Comparison of ENCODE assay signal across 1 cellular context in the genomic region with DNA sequence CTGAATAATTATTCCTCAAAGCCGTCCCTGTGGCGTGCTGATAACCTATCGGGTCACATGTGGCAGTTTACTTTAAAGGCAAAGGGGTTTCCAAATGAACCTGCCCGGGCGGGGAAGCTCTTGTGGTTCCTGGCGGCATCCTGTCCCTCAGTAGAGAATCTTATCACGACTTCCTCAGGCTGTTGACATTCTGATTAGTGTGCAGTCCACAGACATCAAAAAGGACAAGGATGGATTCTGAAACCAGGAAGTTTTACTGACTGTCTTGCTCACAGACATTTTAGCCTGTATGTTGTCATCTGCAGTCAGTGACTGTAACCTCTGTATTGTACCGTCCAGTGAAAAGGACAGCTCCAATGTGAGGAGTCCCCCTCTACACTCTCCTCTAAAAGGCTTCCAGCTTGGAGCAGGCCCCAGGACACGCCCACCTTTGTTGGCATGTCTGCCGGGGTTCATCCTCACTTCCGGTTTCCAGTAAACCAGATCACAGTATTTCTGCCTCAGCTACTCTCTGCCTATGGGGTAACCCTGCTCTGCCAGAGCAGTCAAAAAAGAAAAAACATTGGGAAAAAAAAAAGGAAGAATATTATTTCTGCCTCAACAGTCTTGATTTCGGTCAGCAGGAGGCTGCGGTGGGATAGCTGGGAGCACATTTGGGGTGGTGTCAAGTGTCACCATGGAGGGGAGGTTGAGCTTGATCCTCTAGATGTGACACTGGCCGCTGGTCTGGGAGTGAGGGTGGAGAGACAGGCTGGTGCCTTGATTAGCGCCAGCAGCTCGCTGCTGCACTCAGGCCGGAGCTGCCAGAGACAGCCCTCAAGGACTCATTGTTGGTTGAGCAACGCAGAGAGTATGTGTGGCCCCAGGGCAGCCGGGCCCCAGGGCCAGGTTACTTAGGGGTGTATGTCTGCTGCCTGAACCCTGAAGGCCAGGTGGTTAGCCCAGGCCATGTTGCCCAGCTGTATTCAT.
TF ChIP-seq lines count a peak whose summit lies in the region.

No MANE protein-coding gene starts in this region.

TF ChIP-seq in GM12878, 131 proteins besides CTCF, POLR2A, EP300 and RAD21 (continued from another document):
- TF ChIP-seq, protein P1, sequence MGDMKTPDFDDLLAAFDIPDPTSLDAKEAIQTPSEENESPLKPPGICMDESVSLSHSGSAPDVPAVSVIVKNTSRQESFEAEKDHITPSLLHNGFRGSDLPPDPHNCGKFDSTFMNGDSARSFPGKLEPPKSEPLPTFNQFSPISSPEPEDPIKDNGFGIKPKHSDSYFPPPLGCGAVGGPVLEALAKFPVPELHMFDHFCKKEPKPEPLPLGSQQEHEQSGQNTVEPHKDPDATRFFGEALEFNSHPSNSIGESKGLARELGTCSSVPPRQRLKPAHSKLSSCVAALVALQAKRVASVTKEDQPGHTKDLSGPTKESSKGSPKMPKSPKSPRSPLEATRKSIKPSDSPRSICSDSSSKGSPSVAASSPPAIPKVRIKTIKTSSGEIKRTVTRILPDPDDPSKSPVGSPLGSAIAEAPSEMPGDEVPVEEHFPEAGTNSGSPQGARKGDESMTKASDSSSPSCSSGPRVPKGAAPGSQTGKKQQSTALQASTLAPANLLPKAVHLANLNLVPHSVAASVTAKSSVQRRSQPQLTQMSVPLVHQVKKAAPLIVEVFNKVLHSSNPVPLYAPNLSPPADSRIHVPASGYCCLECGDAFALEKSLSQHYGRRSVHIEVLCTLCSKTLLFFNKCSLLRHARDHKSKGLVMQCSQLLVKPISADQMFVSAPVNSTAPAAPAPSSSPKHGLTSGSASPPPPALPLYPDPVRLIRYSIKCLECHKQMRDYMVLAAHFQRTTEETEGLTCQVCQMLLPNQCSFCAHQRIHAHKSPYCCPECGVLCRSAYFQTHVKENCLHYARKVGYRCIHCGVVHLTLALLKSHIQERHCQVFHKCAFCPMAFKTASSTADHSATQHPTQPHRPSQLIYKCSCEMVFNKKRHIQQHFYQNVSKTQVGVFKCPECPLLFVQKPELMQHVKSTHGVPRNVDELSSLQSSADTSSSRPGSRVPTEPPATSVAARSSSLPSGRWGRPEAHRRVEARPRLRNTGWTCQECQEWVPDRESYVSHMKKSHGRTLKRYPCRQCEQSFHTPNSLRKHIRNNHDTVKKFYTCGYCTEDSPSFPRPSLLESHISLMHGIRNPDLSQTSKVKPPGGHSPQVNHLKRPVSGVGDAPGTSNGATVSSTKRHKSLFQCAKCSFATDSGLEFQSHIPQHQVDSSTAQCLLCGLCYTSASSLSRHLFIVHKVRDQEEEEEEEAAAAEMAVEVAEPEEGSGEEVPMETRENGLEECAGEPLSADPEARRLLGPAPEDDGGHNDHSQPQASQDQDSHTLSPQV (IDR thresholded peaks at IDR 0.05): no peak
- TF ChIP-seq RUNX3 (IDR thresholded peaks at IDR 0.05; ENCODE audit: low read length) (peak; percentile 53), HDGF (IDR thresholded peaks at IDR 0.05) (no peak), SPI1 (IDR thresholded peaks at IDR 0.05; ENCODE audit: borderline replicate concordance, insufficient read depth, low read depth, low read length) (peak; percentile 28; the same call in 1 of the 2 replicates)
TF ChIP-seq in GM12878: peak in this region for 6.
